ENCODE assay signal across 19 cellular contexts in the genomic region with DNA sequence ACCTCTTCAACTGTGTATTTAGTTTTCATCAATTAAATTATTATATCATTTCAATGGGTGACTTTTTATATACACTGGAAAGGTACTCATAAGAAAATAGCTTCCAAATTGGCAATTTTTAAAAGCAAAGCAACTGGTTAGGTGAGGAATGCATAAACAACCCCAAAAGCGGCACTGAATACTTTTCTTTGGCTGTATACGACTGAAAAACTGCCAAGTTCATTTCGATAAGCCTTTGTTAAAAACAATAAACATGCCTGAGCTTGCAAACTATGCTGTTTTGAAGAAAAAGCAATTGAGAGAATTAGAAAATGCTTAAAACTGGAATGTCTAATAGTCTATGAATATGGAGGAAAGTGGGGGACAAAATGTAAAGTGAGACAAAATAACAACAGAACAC. TPM values are rescaled to one million over a fixed set of nuclear protein-coding genes. Genes with fewer than 3 reads are reported as not detected.
DNase-seq lines count a peak whose midpoint lies in the region; TF ChIP-seq lines count a peak whose summit lies in the region.
"Had no signal": no experiment of that assay in that cellular context is flagged by ENCODE, and none has a peak within 500 bp of the region (broad histone marks: within the 10 kb centered on the region; RNA-seq: fewer than 3 reads in every experiment).

No MANE protein-coding gene starts in this region.

- no peak for TF ChIP-seq CTCF in mammary epithelial cell (conservative IDR thresholded peaks at IDR 0.05 in 1 of 2, IDR thresholded peaks at IDR 0.05 in 1 of 2; ENCODE audit: extremely low read depth in 1 of 2, insufficient read depth in 1 of 2, low read depth in 1 of 2, low read length in 2 of 2)
- TF ChIP-seq CTCF in epithelial cell of esophagus (IDR thresholded peaks at IDR 0.05; ENCODE audit: insufficient read depth, low read depth, low read length, missing control alignments) = no peak

- in situ Hi-C loops in mammary epithelial cell (cut with MboI; ENCODE audit: low sequenced_read_pairs in 2 of 2) = no loop called here

- peak overlapping the region; percentile 31 for H3K4me2 ChIP-seq in mammary epithelial cell (ENCODE audit: insufficient read depth, low read depth, low read length)
- H3K4me2 ChIP-seq: A549 had no signal

- dilution Hi-C loops in mammary epithelial cell (cut with HindIII; ENCODE audit: low sequenced_read_pairs) = no loop called here

- BruUV-seq in mammary epithelial cell (replicated peaks; lab: Mats Ljungman, UMichigan) = no TSS peak

- no peaks in the 10 kb centered on the region for H4K20me1 ChIP-seq in mammary epithelial cell (ENCODE audit: insufficient read depth, low read length)

- CTCF ChIA-PET in mammary epithelial cell (lab: Charles Lee; ENCODE audit: low non-redundant PET) = no interaction called here

- WGBS in mammary epithelial cell (ENCODE audit: low coverage, missing lambda C conversion rate) = 0% methylated on average over 3 of the region's 3 CpGs

- H3K27ac ChIP-seq in mammary epithelial cell (ENCODE audit: insufficient read depth, low read depth, low read length) = no peak overlapping the region
- H3K27ac ChIP-seq: 22Rv1, A549, C4-2B had no signal

- peaks cover 14% of the 10 kb centered on the region for H3K4me1 ChIP-seq in mammary epithelial cell (ENCODE audit: insufficient read depth, low read length)
- H3K4me1 ChIP-seq: Caco-2 had no signal

- no peak overlapping the region for H3K4me3 ChIP-seq in mammary epithelial cell (replicated peaks in 1 of 3; ENCODE audit: insufficient read depth in 1 of 3, low read depth in 2 of 3, low read length in 3 of 3)
- no peak overlapping the region for H3K4me3 ChIP-seq in epithelial cell of esophagus (ENCODE audit: low read length)
- H3K4me3 ChIP-seq: A549 had no signal

- H3K9me3 ChIP-seq in mammary epithelial cell (replicated peaks; ENCODE audit: insufficient read depth, low read length) = no peaks in the 10 kb centered on the region
- H3K9me3 ChIP-seq: A549, Caco-2 had no signal

- peak overlapping the region; percentile 29 for H2AFZ ChIP-seq in mammary epithelial cell (ENCODE audit: low read depth, low read length)

- H3K36me3 ChIP-seq in mammary epithelial cell (ENCODE audit: insufficient read depth, low read length) = no peaks in the 10 kb centered on the region

- no peak overlapping the region for H3K9ac ChIP-seq in mammary epithelial cell (ENCODE audit: insufficient read depth, low read length)

- intact Hi-C loops in mammary epithelial cell (cut with micrococcal nuclease) = no loop called here

- DNase-seq in NCI-H1105 treated with DMSO at 0.1 percent for 48 hours (lab: John Stamatoyannopoulos, UW) (peak; percentile 54), NCI-H1105 (lab: John Stamatoyannopoulos, UW) (no peak), mammary epithelial cell (no peak), epithelial cell of esophagus (ENCODE audit: low read depth) (peak; percentile 39), GM19238 (ENCODE audit: insufficient read length, low spot score) (no peak), DMS 273 (lab: John Stamatoyannopoulos, UW; ENCODE audit: unreplicated experiment) (no peak)
- no peak for DNase-seq in stimulated activated CD4-positive, alpha-beta T cell treated with anti-CD3 and anti-CD28 coated beads, Interleukin-12 subunit alpha, Interleukin-12 subunit beta, amount 100 ng/mL, for 4 hours
- DNase-seq: AML-193; Caco-2; CD4-positive, alpha-beta T cell; DMS153; DMS79 treated with DMSO at 0.1 percent for 48 hours; GF-D8; GOT3; H7 had no signal

- H3K79me2 ChIP-seq in mammary epithelial cell (ENCODE audit: insufficient read depth, low read length) = no peaks in the 10 kb centered on the region

- peaks cover 3% of the 10 kb centered on the region for H3K27me3 ChIP-seq in mammary epithelial cell (ENCODE audit: insufficient read depth, low read length)

RNA-seq across cellular contexts. Expression of a gene that starts 2.9 kb away (rescaled TPM):
- under 1 TPM; under 0.01 to 0.07 TPM for total RNA-seq in mammary epithelial cell
- polyA plus RNA-seq in mammary epithelial cell = 0.07 TPM
- polyA minus RNA-seq in mammary epithelial cell = not detected
- total RNA-seq: Caco-2; CD4-positive, alpha-beta T cell had no signal
- polyA plus RNA-seq: HepG2 had no signal

Comparison
In these comparisons a context has a peak if more than half of its experiments do, and no peak if none do; other contexts are left out.
1. DNase-seq: peak in NCI-H1105 treated with DMSO at 0.1 percent for 48 hours (single experiment) and epithelial cell of esophagus (single experiment); none in NCI-H1105 (single experiment), mammary epithelial cell (single experiment), GM19238 (single experiment), stimulated activated CD4-positive, alpha-beta T cell treated with anti-CD3 and anti-CD28 coated beads, Interleukin-12 subunit alpha, Interleukin-12 subunit beta, amount 100 ng/mL, for 4 hours (single experiment) and DMS 273 (single experiment).